ENCODE assay signal across 17 cellular contexts in genomic region chr11:13030857-13031256, GRCh38. TPM values are rescaled to one million over a fixed set of nuclear protein-coding genes. Genes with fewer than 3 reads are reported as not detected.
DNase-seq lines count a peak whose midpoint lies in the region; ATAC-seq, FAIRE-seq and TF ChIP-seq lines count a peak whose summit lies in the region.
"Had no signal": no experiment of that assay in that cellular context is flagged by ENCODE, and none has a peak within 500 bp of the region (broad histone marks: within the 10 kb centered on the region; RNA-seq: fewer than 3 reads in every experiment).

No MANE protein-coding gene starts in this region.

- intact Hi-C loops in mucosa of descending colon (cut with DNase I, micrococcal nuclease) = no loop called here

- TF ChIP-seq CTCF in epithelial cell of esophagus (IDR thresholded peaks at IDR 0.05; ENCODE audit: insufficient read depth, low read depth, low read length, missing control alignments) (no peak), mucosa of descending colon (IDR thresholded peaks at IDR 0.05) (no peak), tibial nerve (IDR thresholded peaks at IDR 0.05) (no peak), GM10266 (IDR thresholded peaks at IDR 0.05; ENCODE audit: control insufficient read depth, insufficient read depth, low read depth, missing control alignments) (no peak)

- H3K36me3 ChIP-seq in mucosa of descending colon (ENCODE audit: low read depth) = no peaks in the 10 kb centered on the region
- H3K36me3 ChIP-seq in tibial nerve = no peaks in the 10 kb centered on the region
- H3K36me3 ChIP-seq: SJSA1, tibial artery had no signal

- TF ChIP-seq POLR2A in H54 (IDR thresholded peaks at IDR 0.05; ENCODE audit: low read depth, low read length) = no peak
- no peak for TF ChIP-seq POLR2A in tibial nerve (IDR thresholded peaks at IDR 0.05)

- no peaks in the 10 kb centered on the region for H3K9me3 ChIP-seq in mucosa of descending colon
- H3K9me3 ChIP-seq in tibial nerve = no peaks in the 10 kb centered on the region
- H3K9me3 ChIP-seq: SJSA1, tibial artery had no signal

- TF ChIP-seq EP300 in tibial nerve (IDR thresholded peaks at IDR 0.05) = no peak

- ATAC-seq in mucosa of descending colon = peak; percentile 75
- ATAC-seq in HG03442 (IDR thresholded peaks at IDR 0.05; ENCODE audit: unreplicated experiment) = no peak

- H3K27ac ChIP-seq in tibial nerve = no peak overlapping the region
- H3K27ac ChIP-seq: SJSA1, tibial artery had no signal

- DNase-seq in DMS53 (lab: John Stamatoyannopoulos, UW) (peak; percentile 91), NCI-H2029 treated with DMSO at 0.1 percent for 48 hours (lab: John Stamatoyannopoulos, UW) (peak; percentile 98), epithelial cell of esophagus (ENCODE audit: low read depth) (peak; percentile 38), mucosa of descending colon (peak; percentile 63 to 67 (median 65)), H54 (ENCODE audit: insufficient read length, low spot score) (no peak), tibial nerve (ENCODE audit: low spot score in 2 of 2) (no peak), GM10266 (ENCODE audit: extremely low spot score) (no peak)
- DNase-seq: activated gamma-delta T cell treated with Interleukin-2 at 50 U/mL for 16 hours; effector memory CD4-positive, alpha-beta T cell; foreskin fibroblast; NCI-H1105 treated with DMSO at 0.1 percent for 48 hours; tibial artery had no signal

- peaks cover 0 to 3% of the 10 kb centered on the region in 2 donors for H3K27me3 ChIP-seq in tibial nerve

- no peak overlapping the region for H3K4me3 ChIP-seq in epithelial cell of esophagus (ENCODE audit: low read length)
- no peak overlapping the region for H3K4me3 ChIP-seq in mucosa of descending colon
- no peak overlapping the region for H3K4me3 ChIP-seq in tibial nerve
- H3K4me3 ChIP-seq: SJSA1, tibial artery had no signal

- no peaks in the 10 kb centered on the region for H3K4me1 ChIP-seq in mucosa of descending colon (ENCODE audit: low read depth)
- no peaks in the 10 kb centered on the region for H3K4me1 ChIP-seq in tibial nerve
- H3K4me1 ChIP-seq: SJSA1, tibial artery had no signal

- WGBS in tibial nerve, 2 donors = 35 to 41% methylated on average over 3 of the region's 3 CpGs

- FAIRE-seq in H54 (lab: Jason Lieb, UNC) = no peak
- FAIRE-seq: GM12892 had no signal

RNA-seq across cellular contexts. Expression of gene RASSF10, which starts 21.7 kb away (rescaled TPM):
- under 1 TPM; 0.57 to 0.67 (median 0.63) TPM for total RNA-seq in mucosa of descending colon
- total RNA-seq in tibial nerve = under 1 TPM in 1 of 4 donors, not detected in 3; 0.60 TPM
- total RNA-seq: B cell, myocyte, SJSA1 had no signal

Comparison
In these comparisons a context has a peak if more than half of its experiments do, and no peak if none do; other contexts are left out.
1. DNase-seq: peak in DMS53 (single experiment), NCI-H2029 treated with DMSO at 0.1 percent for 48 hours (single experiment), epithelial cell of esophagus (single experiment) and mucosa of descending colon (3 of 3); none in H54 (single experiment), tibial nerve (0 of 2) and GM10266 (single experiment).